10 cellular contexts compared by ENCODE assay signal in the genomic region with DNA sequence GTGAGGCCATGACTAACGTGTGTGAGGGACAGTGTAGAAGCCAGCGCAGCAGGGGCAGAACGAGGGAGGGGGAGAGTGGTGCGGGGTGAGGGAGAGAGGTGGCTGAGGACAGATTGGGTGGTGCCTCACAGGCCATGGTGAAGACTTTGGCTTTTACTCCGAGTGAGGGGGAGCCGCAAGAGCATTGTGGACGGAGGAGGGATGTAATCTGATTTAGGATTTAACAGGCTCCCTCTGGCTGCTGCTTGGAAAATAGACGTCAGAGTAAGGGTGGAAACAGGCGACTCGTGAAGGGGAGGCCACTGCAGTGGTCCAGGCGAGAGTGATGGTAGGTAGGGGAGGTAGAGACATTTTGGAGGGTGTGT. TPM values are rescaled to one million over a fixed set of nuclear protein-coding genes. Genes with fewer than 3 reads are reported as not detected.
DNase-seq lines count a peak whose midpoint lies in the region; ATAC-seq and TF ChIP-seq lines count a peak whose summit lies in the region.
"Had no signal": no experiment of that assay in that cellular context is flagged by ENCODE, and none has a peak within 500 bp of the region (broad histone marks: within the 10 kb centered on the region; RNA-seq: fewer than 3 reads in every experiment).

No MANE protein-coding gene starts in this region.

- H3K27ac ChIP-seq in A673 (ENCODE audit: low read depth, low read length, poor library complexity, severe bottlenecking) (no peak overlapping the region), GM23338 (ENCODE audit: low read depth) (no peak overlapping the region), ascending aorta (no peak overlapping the region)

- TF ChIP-seq CTCF in A673 (conservative IDR thresholded peaks at IDR 0.05; ENCODE audit: low read depth, low read length) (peak; percentile 49), GM23338 (conservative IDR thresholded peaks at IDR 0.05; ENCODE audit: low read depth in 2 of 2) (peak; percentile 33 to 54; a peak in 3 of 4 replicates), ascending aorta (IDR thresholded peaks at IDR 0.05) (peak in 2 of 3 experiments; percentile 15 to 41), kidney epithelial cell (IDR thresholded peaks at IDR 0.05; ENCODE audit: insufficient read depth, low read length, poor library complexity, severe bottlenecking) (peak; percentile 18)

- H3K4me2 ChIP-seq in GM23338: no peak overlapping the region

- peaks cover 13% of the 10 kb centered on the region for H3K4me1 Mint-ChIP-seq in GM23338

- H4K20me1 ChIP-seq in GM23338 (replicated peaks; ENCODE audit: insufficient read depth): no peaks in the 10 kb centered on the region

- no peaks in the 10 kb centered on the region for H3K9me2 ChIP-seq in GM23338 (ENCODE audit: insufficient read depth)

- CTCF ChIA-PET in A673 (lab: Charles Lee): interaction anchor here (0.7 to 1.0 kb wide), 2 partner anchors 13 to 127 kb away, joined by 3 read pairs; no protein-coding TSS in a partner anchor

- H3K27me3 Mint-ChIP-seq in GM23338 (ENCODE audit: insufficient read depth, low read depth, poor library complexity): peaks cover 3% of the 10 kb centered on the region

- no peak overlapping the region for H2AFZ ChIP-seq in GM23338

- no peaks in the 10 kb centered on the region for H3F3A ChIP-seq in GM23338 (replicated peaks; ENCODE audit: low read depth)

- BruUV-seq in A673 (replicated peaks; lab: Mats Ljungman, UMichigan): no TSS peak

- peaks cover 3% of the 10 kb centered on the region; the same call in 2 of the 3 replicates for H3K36me3 Mint-ChIP-seq in GM23338 (ENCODE audit: low read depth)

- H3K9me3 ChIP-seq in A673 (ENCODE audit: low read depth, low read length, poor library complexity, severe bottlenecking): no peaks in the 10 kb centered on the region
- H3K9me3 ChIP-seq in ascending aorta: no peaks in the 10 kb centered on the region

- POLR2A ChIA-PET in A673 (lab: Charles Lee; ENCODE audit: low non-redundant PET): no interaction called here

- DNase-seq in A673 (ENCODE audit: low spot score): peak; percentile 35
- DNase-seq in GM23338 (ENCODE audit: low spot score): peak; percentile 70
- no peak for DNase-seq in ascending aorta (ENCODE audit: low spot score in 2 of 2)
- no peak for DNase-seq in kidney epithelial cell (ENCODE audit: low read depth)
- no peak for DNase-seq in NCI-H1436 (lab: John Stamatoyannopoulos, UW)
- DNase-seq in stimulated activated CD4-positive, alpha-beta T cell treated with anti-CD3 and anti-CD28 coated beads, Interleukin-4, amount 100 ng/mL, for 1 hour: no peak
- DNase-seq: NCI-H510A had no signal

- H3K4me3 ChIP-seq in A673 (ENCODE audit: low read depth, low read length, poor library complexity, severe bottlenecking) (no peak overlapping the region), GM23338 (no peak overlapping the region), ascending aorta (no peak overlapping the region), kidney epithelial cell (ENCODE audit: low read depth, low read length) (no peak overlapping the region)

- no peak overlapping the region for H3K27ac Mint-ChIP-seq in GM23338

- intact Hi-C loops in A673 (cut with micrococcal nuclease; ENCODE audit: unreplicated experiment) (no loop called here), ascending aorta (cut with DNase I) (no loop called here)

- ATAC-seq in GM23338 (peak; percentile 90), GM21619 (IDR thresholded peaks at IDR 0.05; ENCODE audit: unreplicated experiment) (no peak), GM19463 (IDR thresholded peaks at IDR 0.05; ENCODE audit: unreplicated experiment) (no peak)
- ATAC-seq: esophagus mucosa had no signal

- H3K27me3 ChIP-seq in A673 (replicated peaks; ENCODE audit: insufficient read depth, low read depth, low read length, poor library complexity) (no peaks in the 10 kb centered on the region), GM23338 (ENCODE audit: insufficient read depth) (no peaks in the 10 kb centered on the region), ascending aorta (no peaks in the 10 kb centered on the region), kidney epithelial cell (ENCODE audit: control insufficient read depth, insufficient read depth, low read length) (no peaks in the 10 kb centered on the region)

- H3K4me1 ChIP-seq in A673 (ENCODE audit: insufficient read depth, low read length, poor library complexity, severe bottlenecking) (no peaks in the 10 kb centered on the region), GM23338 (ENCODE audit: insufficient read depth) (no peaks in the 10 kb centered on the region), ascending aorta (no peaks in the 10 kb centered on the region)

- no peaks in the 10 kb centered on the region for H3K79me2 ChIP-seq in GM23338 (replicated peaks; ENCODE audit: insufficient read depth)

- H3K4me3 Mint-ChIP-seq in GM23338: no peak overlapping the region

- H3K9me3 Mint-ChIP-seq in GM23338: no peaks in the 10 kb centered on the region

- H3K36me3 ChIP-seq in A673 (ENCODE audit: insufficient read depth, low read length, poor library complexity, severe bottlenecking) (no peaks in the 10 kb centered on the region), GM23338 (ENCODE audit: insufficient read depth) (no peaks in the 10 kb centered on the region), ascending aorta (peaks cover 0 to 4% of the 10 kb centered on the region in 2 donors), kidney epithelial cell (ENCODE audit: control insufficient read depth, insufficient read depth, low read length) (no peaks in the 10 kb centered on the region)

TF ChIP-seq in GM23338, 12 proteins besides CTCF, POLR2A, EP300 and RAD21 (continues in another document):
- TF ChIP-seq EZH2 (IDR thresholded peaks at IDR 0.05; ENCODE audit: low read depth, unreplicated experiment): no peak
- TF ChIP-seq ZNF114 (CRISPR knock-in tag; IDR thresholded peaks at IDR 0.05): no peak
- TF ChIP-seq REST (IDR thresholded peaks at IDR 0.05; ENCODE audit: unreplicated experiment): no peak
- no peak for TF ChIP-seq CREB1 (CRISPR knock-in tag; IDR thresholded peaks at IDR 0.05; ENCODE audit: low read depth)
- TF ChIP-seq EZH2phosphoT487 (IDR thresholded peaks at IDR 0.05; ENCODE audit: unreplicated experiment): no peak
- no peak for TF ChIP-seq JUNB (IDR thresholded peaks at IDR 0.05; ENCODE audit: unreplicated experiment)
- no peak for TF ChIP-seq POLR2AphosphoS5 (IDR thresholded peaks at IDR 0.05; ENCODE audit: low read depth)
- no peak for TF ChIP-seq STAT1 (IDR thresholded peaks at IDR 0.05; ENCODE audit: unreplicated experiment)

RNA-seq across cellular contexts. Expression of gene PPP1R3F, which starts 13.0 kb away (rescaled TPM):
- total RNA-seq in A673 (2021) (11.4 and 12.3 TPM in 2 replicates), ascending aorta (14.8 TPM), kidney epithelial cell (4.3 and 6.5 TPM in 2 replicates)
- 9.4 and 11.3 TPM in 2 replicates for total RNA-seq in GM23338 (2014; rRNA removed; shearing (Covaris generic))
- 2.2 and 3.1 TPM in 2 replicates for polyA plus RNA-seq in GM23338 (2016; fragmentation: Nextera tagmentation; extraction: Ambion mirVana)

RNA-seq across cellular contexts. Expression of gene FOXP3, which starts 18.1 kb away (rescaled TPM):
- 0.20 TPM in 1 of 2 replicates, not detected in the other for total RNA-seq in A673 (2021)
- 0.28 TPM in 1 of 2 replicates, not detected in the other for total RNA-seq in GM23338 (2014; rRNA removed; shearing (Covaris generic))
- polyA plus RNA-seq in GM23338 (2016; fragmentation: Nextera tagmentation; extraction: Ambion mirVana): 0.11 and 0.21 TPM in 2 replicates
- total RNA-seq in ascending aorta: not detected
- 0.41 and 0.71 TPM in 2 replicates for total RNA-seq in kidney epithelial cell

RNA-seq across cellular contexts. Expression of gene GAGE10, which starts 20.8 kb away (rescaled TPM):
- total RNA-seq in A673 (2021) (not detected in 2 replicates), ascending aorta (not detected), kidney epithelial cell (not detected in 2 replicates)
- total RNA-seq in GM23338 (2014; rRNA removed; shearing (Covaris generic)): not detected in 2 replicates
- not detected in 2 replicates for polyA plus RNA-seq in GM23338 (2016; fragmentation: Nextera tagmentation; extraction: Ambion mirVana)
- total RNA-seq: esophagus mucosa had no signal

RNA-seq across cellular contexts. Expression of gene GAGE12J, which starts 39.2 kb away (rescaled TPM):
- total RNA-seq in A673 (2021) (not detected in 2 replicates), ascending aorta (not detected), kidney epithelial cell (not detected in 2 replicates)
- total RNA-seq in GM23338 (2014; rRNA removed; shearing (Covaris generic)): not detected in 2 replicates
- polyA plus RNA-seq in GM23338 (2016; fragmentation: Nextera tagmentation; extraction: Ambion mirVana): not detected in 2 replicates
- total RNA-seq: esophagus mucosa had no signal

RNA-seq across cellular contexts. Expression of gene CCDC22, which starts 47.4 kb away (rescaled TPM):
- total RNA-seq in A673 (2021) (18.9 and 20.5 TPM in 2 replicates), ascending aorta (22.6 TPM), kidney epithelial cell (30.8 and 32.5 TPM in 2 replicates)
- 9.7 and 11.6 TPM in 2 replicates for total RNA-seq in GM23338 (2014; rRNA removed; shearing (Covaris generic))
- 4.4 and 4.5 TPM in 2 replicates for polyA plus RNA-seq in GM23338 (2016; fragmentation: Nextera tagmentation; extraction: Ambion mirVana)

Comparison
In these comparisons a context has a peak if more than half of its experiments do, and no peak if none do; other contexts are left out.
1. DNase-seq: peak in A673 (single experiment) and GM23338 (single experiment); none in ascending aorta (0 of 2), kidney epithelial cell (single experiment), NCI-H1436 (single experiment) and stimulated activated CD4-positive, alpha-beta T cell treated with anti-CD3 and anti-CD28 coated beads, Interleukin-4, amount 100 ng/mL, for 1 hour (single experiment).
2. Peak in every context shown above with its lines, with median percentiles within 50 percentile points of each other: CTCF ChIP-seq.